21 cellular contexts compared by ENCODE assay signal in the genomic region with DNA sequence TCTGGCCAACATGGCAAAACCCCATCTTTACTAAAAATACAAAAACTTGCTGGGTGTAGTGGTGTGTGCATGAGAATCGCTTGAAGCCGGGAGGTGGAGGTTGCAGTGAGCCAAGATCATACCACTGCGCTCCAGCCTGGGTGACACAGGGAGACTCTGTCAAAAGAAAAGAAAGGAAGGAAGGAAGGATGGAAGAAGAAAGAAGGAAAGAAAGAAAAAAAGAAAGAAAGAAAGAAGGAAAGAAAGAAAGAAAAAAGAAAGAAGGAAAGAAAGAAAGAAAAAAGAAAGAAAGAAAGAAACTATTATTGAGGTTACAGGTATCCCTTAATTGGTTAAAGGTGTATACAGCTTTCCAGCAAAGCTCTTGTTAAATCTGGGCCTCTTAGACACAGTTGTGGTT. TPM values are rescaled to one million over a fixed set of nuclear protein-coding genes. Genes with fewer than 3 reads are reported as not detected.
"Had no signal": no experiment of that assay in that cellular context is flagged by ENCODE, and none has a peak within 500 bp of the region (broad histone marks: within the 10 kb centered on the region; RNA-seq: fewer than 3 reads in every experiment).

No MANE protein-coding gene starts in this region.

RNA-seq across cellular contexts. Expression of a gene that starts 29.6 kb away (rescaled TPM):
- total RNA-seq: activated naive CD4-positive, alpha-beta T cell treated with anti-CD3 and anti-CD28 coated beads for 36 hours; activated naive CD4-positive, alpha-beta T cell treated with anti-CD3 and anti-CD28 coated beads, Interleukin-2, amount 50 U/mL, for 72 hours; activated naive CD8-positive, alpha-beta T cell treated with anti-CD3 and anti-CD28 coated beads for 36 hours; activated naive CD8-positive, alpha-beta T cell treated with anti-CD3 and anti-CD28 coated beads, Interleukin-2, amount 10 ng/mL, durations not matched to agents 7 days and 5 days; activated T-cell treated with anti-CD3 and anti-CD28 coated beads, Interleukin-2, amount 50 U/mL, for 4 hours; activated T-cell treated with anti-CD3 and anti-CD28 coated beads, Interleukin-2, amount 50 U/mL, for 72 hours; activated T-helper 1 cell treated with anti-CD3 and anti-CD28 coated beads, Interleukin-12 subunit alpha, Interleukin-12 subunit beta, Interleukin-2, Interleukin-4 antibody, amounts not matched to agents 30 ng/mL and 10 ng/mL and 1 ng/mL, durations not matched to agents 14 hours and 24 hours and 36 hours; activated T-helper 17 cell treated with anti-CD3 and anti-CD28 coated beads, Interleukin-2, amount 50 U/mL, for 72 hours; activated T-helper 2 cell treated with anti-CD3 and anti-CD28 coated beads, Interferon-gamma antibody, Interleukin-2, Interleukin-4, amounts not matched to agents 10 μg/mL and 5 μg/mL and 100 μg/mL, durations not matched to agents 14 hours and 24 hours and 36 hours; adrenal gland; aorta; ascending aorta; astrocyte; body of pancreas; breast epithelium; bronchial epithelial cell; cardiac muscle cell; cardiac septum; chondrocyte had no signal
- polyA plus RNA-seq: adipose tissue, adrenal gland, aorta, cardiac muscle cell had no signal

RNA-seq across cellular contexts. Expression of a gene that starts 40.7 kb away (rescaled TPM):
- total RNA-seq: activated naive CD4-positive, alpha-beta T cell treated with anti-CD3 and anti-CD28 coated beads for 36 hours; activated naive CD4-positive, alpha-beta T cell treated with anti-CD3 and anti-CD28 coated beads, Interleukin-2, amount 50 U/mL, for 72 hours; activated naive CD8-positive, alpha-beta T cell treated with anti-CD3 and anti-CD28 coated beads for 36 hours; activated naive CD8-positive, alpha-beta T cell treated with anti-CD3 and anti-CD28 coated beads, Interleukin-2, amount 10 ng/mL, durations not matched to agents 7 days and 5 days; activated T-cell treated with anti-CD3 and anti-CD28 coated beads, Interleukin-2, amount 50 U/mL, for 4 hours; activated T-cell treated with anti-CD3 and anti-CD28 coated beads, Interleukin-2, amount 50 U/mL, for 72 hours; activated T-helper 1 cell treated with anti-CD3 and anti-CD28 coated beads, Interleukin-12 subunit alpha, Interleukin-12 subunit beta, Interleukin-2, Interleukin-4 antibody, amounts not matched to agents 30 ng/mL and 10 ng/mL and 1 ng/mL, durations not matched to agents 14 hours and 24 hours and 36 hours; activated T-helper 17 cell treated with anti-CD3 and anti-CD28 coated beads, Interleukin-2, amount 50 U/mL, for 72 hours; activated T-helper 2 cell treated with anti-CD3 and anti-CD28 coated beads, Interferon-gamma antibody, Interleukin-2, Interleukin-4, amounts not matched to agents 10 μg/mL and 5 μg/mL and 100 μg/mL, durations not matched to agents 14 hours and 24 hours and 36 hours; aorta; ascending aorta; astrocyte; bronchial epithelial cell; cardiac septum; cerebellum; chondrocyte had no signal
- polyA plus RNA-seq: cardiac muscle cell had no signal
